Comparison of ENCODE assay signal across 14 cellular contexts in the genomic region with DNA sequence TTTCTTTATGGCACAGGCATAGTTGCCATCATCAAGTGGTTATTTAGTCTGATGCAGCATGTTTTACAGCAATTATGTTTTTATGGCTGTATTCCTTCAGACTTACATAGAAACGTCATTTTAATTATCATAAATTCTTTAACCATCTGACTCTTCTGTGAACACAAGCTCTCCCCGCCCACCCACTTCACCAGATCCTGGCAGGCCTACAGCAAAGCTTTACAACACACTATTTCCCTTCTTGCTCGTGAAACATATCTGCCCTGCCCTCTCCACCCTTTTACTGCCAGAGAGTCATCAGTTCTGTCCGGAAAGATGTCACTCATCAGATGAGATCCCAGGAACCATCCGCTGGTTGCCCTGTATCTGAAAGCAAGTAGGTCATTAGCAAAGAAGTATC.
"Had no signal": no experiment of that assay in that cellular context is flagged by ENCODE, and none has a peak within 500 bp of the region (broad histone marks: within the 10 kb centered on the region; RNA-seq: fewer than 3 reads in every experiment).

No MANE protein-coding gene starts in this region.

- H3K27ac ChIP-seq: esophagus muscularis mucosa, foreskin keratinocyte, left lung, ovary had no signal

- ATAC-seq: left lung; stimulated activated naive B cell treated with anti-CD40 and anti-IgM and Interleukin-4, amounts not matched to agents 10 μg/mL and 1 μg/mL and 100 μg/mL, for 72 hours had no signal

- H3K36me3 ChIP-seq: esophagus muscularis mucosa, left lung, ovary had no signal

- H3K4me3 Mint-ChIP-seq: activated naive CD8-positive, alpha-beta T cell; stimulated activated naive B cell treated with anti-CD40 and anti-IgM and Interleukin-4, amounts not matched to agents 10 μg/mL and 1 μg/mL and 100 μg/mL, for 72 hours had no signal

- DNase-seq: activated CD4-positive, CD25-positive, alpha-beta regulatory T cell; activated gamma-delta T cell; foreskin keratinocyte; left lung; ovary; stimulated activated CD4-positive, alpha-beta T cell treated with anti-CD3 and anti-CD28 coated beads, Interleukin-1b, Interleukin-23, amount 100 ng/mL, for 48 hours; stimulated activated naive B cell treated with anti-CD40 and anti-IgM and Interleukin-4, amounts not matched to agents 10 μg/mL and 1 μg/mL and 100 μg/mL, for 72 hours; substantia nigra; trophoblast cell had no signal

- H3K4me1 Mint-ChIP-seq: stimulated activated naive B cell treated with anti-CD40 and anti-IgM and Interleukin-4, amounts not matched to agents 10 μg/mL and 1 μg/mL and 100 μg/mL, for 72 hours had no signal

- H3K27me3 ChIP-seq: esophagus muscularis mucosa, foreskin keratinocyte, ovary had no signal

- H3K36me3 Mint-ChIP-seq: activated naive CD8-positive, alpha-beta T cell; stimulated activated naive B cell treated with anti-CD40 and anti-IgM and Interleukin-4, amounts not matched to agents 10 μg/mL and 1 μg/mL and 100 μg/mL, for 72 hours had no signal

- H3K4me1 ChIP-seq: esophagus muscularis mucosa, left lung had no signal

- H3K4me3 ChIP-seq: esophagus muscularis mucosa, left lung, ovary had no signal

- H3K9me3 ChIP-seq: esophagus muscularis mucosa, left lung, ovary had no signal

- H3K27me3 Mint-ChIP-seq: activated naive CD8-positive, alpha-beta T cell had no signal

- FAIRE-seq: bronchial epithelial cell, endometrium, islet of Langerhans had no signal

- H3K9me3 Mint-ChIP-seq: stimulated activated naive B cell treated with anti-CD40 and anti-IgM and Interleukin-4, amounts not matched to agents 10 μg/mL and 1 μg/mL and 100 μg/mL, for 72 hours had no signal

- H3K27ac Mint-ChIP-seq: activated naive CD8-positive, alpha-beta T cell; stimulated activated naive B cell treated with anti-CD40 and anti-IgM and Interleukin-4, amounts not matched to agents 10 μg/mL and 1 μg/mL and 100 μg/mL, for 72 hours had no signal
